8 cellular contexts compared by ENCODE assay signal in the genomic region with DNA sequence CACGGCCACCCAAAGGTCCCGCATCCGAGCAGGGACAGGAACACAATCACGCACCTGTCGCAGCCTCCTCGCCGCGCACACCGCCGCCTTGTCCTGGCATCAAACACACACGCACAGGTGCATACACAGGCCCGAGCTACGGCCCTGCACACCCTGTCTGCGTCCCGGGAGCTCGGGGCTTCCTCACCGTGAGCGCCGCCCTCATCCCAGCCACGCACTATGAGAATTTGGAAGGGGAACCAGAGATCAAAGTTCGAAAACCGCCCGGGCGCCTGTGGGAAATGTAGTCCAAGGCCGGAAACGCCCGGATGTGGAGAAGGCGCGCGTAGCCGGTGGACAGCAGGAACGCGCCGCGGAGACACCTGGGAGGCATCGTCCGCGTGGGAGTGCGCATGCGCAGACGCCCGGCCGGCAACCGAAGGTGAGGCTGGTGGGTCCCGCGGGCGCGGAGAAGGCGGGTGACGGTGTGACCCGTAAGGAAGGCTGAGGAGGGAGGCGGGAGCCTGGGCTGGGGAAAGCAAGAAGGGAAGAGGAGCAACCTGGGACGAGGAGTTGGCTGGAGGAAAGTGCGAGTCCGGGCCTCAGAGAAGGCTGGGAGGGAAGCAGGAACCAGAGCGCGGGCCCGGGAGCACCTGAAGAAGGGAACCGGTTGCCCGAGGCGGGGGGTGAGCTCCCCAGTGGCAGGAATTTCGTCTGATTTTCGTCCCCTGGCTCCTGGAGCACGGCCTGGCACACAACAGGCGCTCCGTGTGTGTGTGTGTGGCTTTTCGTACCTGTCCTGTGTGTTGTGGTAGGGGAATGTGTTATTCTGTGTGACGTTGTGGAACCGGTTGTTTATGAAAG. TPM values are rescaled to one million over a fixed set of nuclear protein-coding genes. Genes with fewer than 3 reads are reported as not detected.
DNase-seq lines count a peak whose midpoint lies in the region; ATAC-seq and TF ChIP-seq lines count a peak whose summit lies in the region.

A gene (plus strand): TSS at position 399 of the 843 bp plus-strand sequence. CDS start 7,256 bp downstream, outside the sequence.

- H3K36me3 Mint-ChIP-seq in CD4-positive, alpha-beta memory T cell = peaks cover 44 to 60% of the 10 kb centered on the region in 2 donors
- peaks cover 45% of the 10 kb centered on the region for H3K36me3 Mint-ChIP-seq in effector memory CD8-positive, alpha-beta T cell (ENCODE audit: insufficient read depth)

- H3K4me1 ChIP-seq in CD4-positive, alpha-beta memory T cell (ENCODE audit: insufficient read depth, low read length) = peaks cover 22% of the 10 kb centered on the region

- H3K4me3 ChIP-seq in CD4-positive, alpha-beta memory T cell (ENCODE audit: low read length in 2 of 2) = peak within 1 kb of the TSS; percentile 62 to 80
- H3K4me3 ChIP-seq in HL-60 (replicated peaks; ENCODE audit: insufficient read depth, low read length) = peak within 1 kb of the TSS; percentile 91

- H3K9me3 Mint-ChIP-seq in CD4-positive, alpha-beta memory T cell = peaks cover 6 to 35% (median 16%) of the 10 kb centered on the region in 8 donors
- H3K9me3 Mint-ChIP-seq in effector memory CD8-positive, alpha-beta T cell = peaks cover 1 to 6% of the 10 kb centered on the region in 2 donors

- intact Hi-C loops in CD4-positive, alpha-beta memory T cell (cut with micrococcal nuclease) = loop anchor here (1.0 to 10.0 kb wide), 12 partner anchors 21 to 1090 kb away; a partner anchor contains a TSS

- ATAC-seq in GM19455 (IDR thresholded peaks at IDR 0.05; ENCODE audit: unreplicated experiment) = peak; percentile 85
- ATAC-seq in effector memory CD8-positive, alpha-beta T cell (replicated peaks) = peak; percentile 94

- H3K36me3 ChIP-seq in CD4-positive, alpha-beta memory T cell (ENCODE audit: insufficient read depth, low read length) = peaks cover 16% of the 10 kb centered on the region

- POLR2A ChIA-PET in CD4-positive, alpha-beta memory T cell (lab: Charles Lee; ENCODE audit: partially characterized antibody) = interaction anchor here (0.5 to 2.5 kb wide), 13 partner anchors 21 to 1218 kb away, joined by 3 to 11 read pairs (median 5); a partner anchor contains a TSS

- no peak for TF ChIP-seq CTCF in HL-60 (IDR thresholded peaks at IDR 0.05; ENCODE audit: insufficient read depth, low read length)

- CTCF ChIA-PET in CD4-positive, alpha-beta memory T cell (lab: Charles Lee; ENCODE audit: partially characterized antibody) = interaction anchor here (0.7 kb wide), 1 partner anchor 159 kb away, joined by 3 read pairs; no protein-coding TSS in a partner anchor

- H3K27me3 Mint-ChIP-seq in CD4-positive, alpha-beta memory T cell = no peaks in the 10 kb centered on the region
- H3K27me3 Mint-ChIP-seq in effector memory CD8-positive, alpha-beta T cell = no peaks in the 10 kb centered on the region

- H3K27ac ChIP-seq in CD4-positive, alpha-beta memory T cell (ENCODE audit: low read depth, low read length) = peak within 1 kb of the TSS; percentile 75
- peak within 1 kb of the TSS; percentile 80 for H3K27ac ChIP-seq in HL-60 (replicated peaks)

- no peaks in the 10 kb centered on the region for H3K27me3 ChIP-seq in CD4-positive, alpha-beta memory T cell (ENCODE audit: insufficient read depth, low read length)
- no peaks in the 10 kb centered on the region for H3K27me3 ChIP-seq in HL-60 (ENCODE audit: insufficient read depth, poor library complexity, severe bottlenecking)

- H3K4me1 Mint-ChIP-seq in CD4-positive, alpha-beta memory T cell = peaks cover 22 to 49% (median 30%) of the 10 kb centered on the region in 4 donors
- peaks cover 26 to 28% of the 10 kb centered on the region in 2 donors for H3K4me1 Mint-ChIP-seq in effector memory CD8-positive, alpha-beta T cell (ENCODE audit: low read depth in 2 of 2)

- H3K9me3 ChIP-seq in CD4-positive, alpha-beta memory T cell (ENCODE audit: control insufficient read depth in 1 of 2, low read length in 2 of 2) = no peaks in the 10 kb centered on the region

- DNase-seq in CD4-positive, alpha-beta memory T cell = peak; percentile 94 to 96 (median 95)
- DNase-seq in HL-60 (ENCODE audit: low read depth in 1 of 2, low spot score in 1 of 2) (peak; percentile 98 to 99), NK-92 (lab: John Stamatoyannopoulos, UW; ENCODE audit: unreplicated experiment) (peak; percentile 67), medulla oblongata (ENCODE audit: extremely low spot score) (peak; percentile 97)
- DNase-seq in activated CD8-positive, alpha-beta memory T cell treated with anti-CD3 and anti-CD28 coated beads for 4 hours (ENCODE audit: low read depth in 2 of 2) = peak; percentile 96 to 98
- peak; percentile 93 for DNase-seq in effector memory CD8-positive, alpha-beta T cell
- DNase-seq in stimulated activated CD4-positive, alpha-beta T cell treated with anti-CD3 and anti-CD28 coated beads, TNF-alpha, amount 100 ng/mL, for 48 hours (ENCODE audit: low read depth in 3 of 3) = peak; percentile 96 to 98 (median 96)

- peak within 1 kb of the TSS; percentile 95 to 99 (median 97) for H3K27ac Mint-ChIP-seq in CD4-positive, alpha-beta memory T cell
- H3K27ac Mint-ChIP-seq in effector memory CD8-positive, alpha-beta T cell = peak within 1 kb of the TSS; percentile 99

- H3K4me3 Mint-ChIP-seq in CD4-positive, alpha-beta memory T cell = peak within 1 kb of the TSS; percentile 97 to 100 (median 99)
- H3K4me3 Mint-ChIP-seq in effector memory CD8-positive, alpha-beta T cell = peak within 1 kb of the TSS; percentile 99

RNA-seq across cellular contexts. Expression of the gene that starts here (rescaled TPM):
- 10 to 100 TPM; 17.0 to 19.8 TPM for total RNA-seq in CD4-positive, alpha-beta memory T cell
- 10 to 100 TPM in 1 of 2 donors, 1 to 10 TPM in 1; 7.0 to 13.9 TPM for polyA plus RNA-seq in CD4-positive, alpha-beta memory T cell

Comparison
In these comparisons a context has a peak if more than half of its experiments do, and no peak if none do; other contexts are left out.
1. Peak in every context shown above with its lines: DNase-seq, ATAC-seq, H3K4me3 ChIP-seq and H3K27ac ChIP-seq.